8 cellular contexts compared by ENCODE assay signal in the genomic region with DNA sequence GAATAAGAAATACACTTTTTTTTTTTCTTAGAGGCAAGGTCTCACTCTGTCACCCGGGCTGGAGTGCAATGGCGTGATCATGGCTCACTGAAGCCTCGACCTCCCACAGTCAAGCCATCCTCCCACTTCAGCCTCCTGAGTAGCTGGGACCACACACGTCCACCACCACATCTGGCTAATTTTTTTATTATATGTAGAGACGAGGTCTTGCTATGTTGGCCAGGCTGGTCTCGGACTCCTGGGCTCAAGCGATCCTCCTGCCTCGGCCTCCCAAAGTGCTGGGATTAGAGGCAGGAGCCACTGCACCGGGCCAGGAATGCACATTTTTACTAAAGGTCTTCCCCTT. TPM values are rescaled to one million over a fixed set of nuclear protein-coding genes. Genes with fewer than 3 reads are reported as not detected.
A peak's percentile ranks its signal among the peaks of the same experiment; 100 is the strongest.
DNase-seq lines count a peak whose midpoint lies in the region; ATAC-seq and TF ChIP-seq lines count a peak whose summit lies in the region.

No MANE protein-coding gene starts in this region.

- H3K36me3 ChIP-seq in left lung: peaks cover 0 to 45% of the 10 kb centered on the region in 2 donors
- H3K36me3 ChIP-seq in subcutaneous abdominal adipose tissue (ENCODE audit: control insufficient read depth in 5 of 5, insufficient read depth in 5 of 5, low read length in 5 of 5): peaks cover 10 to 40% (median 38%) of the 10 kb centered on the region in 5 donors

- H3K36me3 Mint-ChIP-seq in T-helper 1 cell treated with Interleukin-12 subunit alpha and Interleukin-12 subunit beta and Interleukin-4 antibody, amounts not matched to agents 30 μg/mL and 1 μg/mL, for 36 hours (ENCODE audit: low read depth): peaks cover 70% of the 10 kb centered on the region
- H3K36me3 Mint-ChIP-seq in activated naive CD8-positive, alpha-beta T cell: peaks cover 30% of the 10 kb centered on the region

- peak overlapping the region; percentile 96 for H3K4me3 Mint-ChIP-seq in T-helper 1 cell treated with Interleukin-12 subunit alpha and Interleukin-12 subunit beta and Interleukin-4 antibody, amounts not matched to agents 30 μg/mL and 1 μg/mL, for 36 hours
- H3K4me3 Mint-ChIP-seq in activated naive CD8-positive, alpha-beta T cell: peak overlapping the region; percentile 99

- H3K27ac ChIP-seq in left lung (peak overlapping the region in 1 of 2 donors; percentile 99), subcutaneous abdominal adipose tissue (ENCODE audit: low read depth, low read length) (peak overlapping the region; percentile 88)

- H3K9me3 ChIP-seq in left lung: no peaks in the 10 kb centered on the region
- no peaks in the 10 kb centered on the region for H3K9me3 ChIP-seq in subcutaneous abdominal adipose tissue (ENCODE audit: control insufficient read depth in 5 of 5, low read length in 5 of 5)

- peak overlapping the region; percentile 68 to 86 for H3K4me3 ChIP-seq in left lung
- peak overlapping the region; percentile 19 to 98 (median 86) for H3K4me3 ChIP-seq in subcutaneous abdominal adipose tissue (ENCODE audit: low read depth in 1 of 5, low read length in 5 of 5)

- no peak for TF ChIP-seq CTCF in left lung (IDR thresholded peaks at IDR 0.05)

- H3K27me3 ChIP-seq in left lung (no peaks in the 10 kb centered on the region), subcutaneous abdominal adipose tissue (ENCODE audit: control insufficient read depth in 5 of 5, insufficient read depth in 4 of 5, low read length in 5 of 5) (no peaks in the 10 kb centered on the region)

- H3K27me3 Mint-ChIP-seq in T-helper 1 cell treated with Interleukin-12 subunit alpha and Interleukin-12 subunit beta and Interleukin-4 antibody, amounts not matched to agents 30 μg/mL and 1 μg/mL, for 36 hours (ENCODE audit: low read depth): no peaks in the 10 kb centered on the region
- H3K27me3 Mint-ChIP-seq in activated naive CD8-positive, alpha-beta T cell: no peaks in the 10 kb centered on the region

- H3K9ac ChIP-seq in subcutaneous abdominal adipose tissue (ENCODE audit: low read length in 5 of 5): peak overlapping the region in 4 of 5 donors; percentile 32 to 95 (median 84)

- H3K4me1 Mint-ChIP-seq in T-helper 1 cell treated with Interleukin-12 subunit alpha and Interleukin-12 subunit beta and Interleukin-4 antibody, amounts not matched to agents 30 μg/mL and 1 μg/mL, for 36 hours (ENCODE audit: low read depth): peaks cover 52% of the 10 kb centered on the region
- H3K4me1 Mint-ChIP-seq in activated naive CD8-positive, alpha-beta T cell (ENCODE audit: low read depth): peaks cover 61% of the 10 kb centered on the region

- no peaks in the 10 kb centered on the region for H3K9me3 Mint-ChIP-seq in T-helper 1 cell treated with Interleukin-12 subunit alpha and Interleukin-12 subunit beta and Interleukin-4 antibody, amounts not matched to agents 30 μg/mL and 1 μg/mL, for 36 hours
- H3K9me3 Mint-ChIP-seq in activated naive CD8-positive, alpha-beta T cell (ENCODE audit: low read depth): no peaks in the 10 kb centered on the region

- no peak for ATAC-seq in left lung

- DNase-seq in T-helper 1 cell (no peak), left lung (no peak), GF-D8 (lab: John Stamatoyannopoulos, UW) (no peak), iPS-NIHi7 (ENCODE audit: extremely low spot score) (no peak), NCI-H1436 treated with DMSO at 0.1 percent for 48 hours (lab: John Stamatoyannopoulos, UW) (no peak)

- H3K4me1 ChIP-seq in left lung (peaks cover 20 to 76% of the 10 kb centered on the region in 2 donors), subcutaneous abdominal adipose tissue (ENCODE audit: control insufficient read depth in 5 of 5, insufficient read depth in 5 of 5, low read length in 5 of 5) (peaks cover 14 to 52% (median 49%) of the 10 kb centered on the region in 5 donors)

- H3K27ac Mint-ChIP-seq in T-helper 1 cell treated with Interleukin-12 subunit alpha and Interleukin-12 subunit beta and Interleukin-4 antibody, amounts not matched to agents 30 μg/mL and 1 μg/mL, for 36 hours: peak overlapping the region; percentile 63
- peak overlapping the region; percentile 100 for H3K27ac Mint-ChIP-seq in activated naive CD8-positive, alpha-beta T cell

- intact Hi-C loops in left lung (cut with DNase I): no loop called here

RNA-seq across cellular contexts. Expression of gene TGOLN2, which starts 2.4 kb away (rescaled TPM):
- 100 to 1,000 TPM; 122 to 133 TPM for total RNA-seq in left lung

RNA-seq across cellular contexts. Expression of gene RETSAT, which starts 28.9 kb away (rescaled TPM):
- 10 to 100 TPM; 67.6 to 68.1 TPM for total RNA-seq in left lung

RNA-seq across cellular contexts. Expression of gene ELMOD3, which starts 29.1 kb away (rescaled TPM):
- total RNA-seq in left lung: 10 to 100 TPM; 20.8 to 21.7 TPM
